2 cellular contexts compared by ENCODE assay signal in the genomic region with DNA sequence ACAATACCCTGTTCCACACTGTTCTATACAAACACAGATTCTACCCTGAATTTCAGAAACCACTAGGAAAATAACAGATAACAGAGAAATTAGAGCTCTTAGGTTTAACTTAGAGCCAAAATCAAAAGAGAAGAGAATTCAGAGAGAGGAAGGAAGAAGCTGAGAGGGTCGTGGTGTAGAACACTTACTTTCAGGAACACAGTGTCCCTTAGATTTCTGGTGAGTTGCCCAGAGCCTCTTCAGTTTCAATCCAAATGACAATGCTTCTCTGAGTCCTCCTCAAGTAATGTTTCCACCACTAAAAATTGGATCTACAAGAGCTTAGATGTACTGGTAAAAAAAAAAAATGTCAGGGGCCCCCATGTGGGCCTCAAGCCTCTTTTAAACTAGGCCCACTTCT.
A peak's percentile ranks its signal among the peaks of the same experiment; 100 is the strongest.
TF ChIP-seq lines count a peak whose summit lies in the region.

No MANE protein-coding gene starts in this region.

TF ChIP-seq in A549, 52 proteins besides CTCF, POLR2A, EP300 and RAD21:
- TF ChIP-seq KDM5A (IDR thresholded peaks at IDR 0.05) (no peak), CHD4 (IDR thresholded peaks at IDR 0.05; ENCODE audit: borderline replicate concordance) (no peak)

TF ChIP-seq in H1, 55 proteins besides CTCF, POLR2A, EP300 and RAD21:
- no peak for TF ChIP-seq SAP30 (IDR thresholded peaks at IDR 0.05; ENCODE audit: insufficient read depth, insufficient replicate concordance, low read length)
- peak; percentile 30; the same call in 1 of the 2 replicates for TF ChIP-seq SUZ12 (IDR thresholded peaks at IDR 0.05; ENCODE audit: low read length)
